In the genomic region with DNA sequence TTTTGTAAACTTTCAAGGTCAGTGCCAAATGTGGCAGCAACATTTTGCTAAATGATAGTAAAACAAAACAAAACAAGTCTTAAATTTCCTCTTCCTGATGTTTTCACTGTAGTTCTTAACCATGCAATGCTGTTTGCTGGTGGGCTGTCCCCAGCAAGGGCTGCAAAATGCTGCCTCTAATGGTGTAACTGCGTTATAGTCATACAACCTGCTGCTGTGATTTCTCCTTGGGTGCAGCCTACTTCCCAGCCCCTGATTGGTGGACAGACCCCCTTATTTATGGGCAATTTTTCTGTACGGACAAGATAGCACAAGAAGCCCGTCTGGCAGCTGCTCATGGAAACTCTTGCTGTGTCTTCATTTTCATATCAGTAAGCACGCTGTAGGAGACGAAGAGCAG, we compare ENCODE assay signal across 9 cellular contexts. TPM values are rescaled to one million over a fixed set of nuclear protein-coding genes. Genes with fewer than 3 reads are reported as not detected.
DNase-seq lines count a peak whose midpoint lies in the region; TF ChIP-seq lines count a peak whose summit lies in the region.
"Had no signal": no experiment of that assay in that cellular context is flagged by ENCODE, and none has a peak within 500 bp of the region (broad histone marks: within the 10 kb centered on the region; RNA-seq: fewer than 3 reads in every experiment).

No MANE protein-coding gene starts in this region.

- H2AFZ ChIP-seq in H9 (ENCODE audit: low read length) = peak overlapping the region; percentile 98

- no peak for TF ChIP-seq EP300 in sigmoid colon (IDR thresholded peaks at IDR 0.05)

- H3K4me1 ChIP-seq in BE2C (no peaks in the 10 kb centered on the region), H9 (ENCODE audit: insufficient read depth, low read length) (no peaks in the 10 kb centered on the region), sigmoid colon (no peaks in the 10 kb centered on the region)

- no peaks in the 10 kb centered on the region for H3K9me3 ChIP-seq in BE2C
- no peaks in the 10 kb centered on the region for H3K9me3 ChIP-seq in H9 (ENCODE audit: control insufficient read depth, low read depth, low read length)
- no peaks in the 10 kb centered on the region for H3K9me3 ChIP-seq in sigmoid colon

- H4K20me1 ChIP-seq in H9 (ENCODE audit: control insufficient read depth, insufficient read depth, insufficient read length) = no peaks in the 10 kb centered on the region

- no peak overlapping the region for H3K4me3 ChIP-seq in BE2C (ENCODE audit: low read depth, low read length)
- no peak overlapping the region for H3K4me3 ChIP-seq in sigmoid colon

- no peaks in the 10 kb centered on the region for H3K36me3 Mint-ChIP-seq in H9 (ENCODE audit: insufficient read depth in 1 of 3, low read depth in 3 of 3)
- H3K36me3 Mint-ChIP-seq: IgD-negative memory B cell had no signal

- H4K8ac ChIP-seq in H9 (replicated peaks; ENCODE audit: insufficient read length, low read depth, low read length) = no peak overlapping the region

- no peak overlapping the region for H2BK5ac ChIP-seq in H9 (ENCODE audit: insufficient read length, low read length)

- WGBS in H9 (ENCODE audit: extremely low coverage, insufficient read length, low lambda C conversion rate) = no CpG with 5 or more reads among the region's 5 CpGs
- 67 to 69% methylated on average over 5 of the region's 5 CpGs for WGBS in sigmoid colon, 2 donors

- H3K27ac Mint-ChIP-seq in H9 = no peak overlapping the region

- H4K91ac ChIP-seq in H9 (ENCODE audit: insufficient read length, low read depth, low read length) = no peak overlapping the region

- H2BK15ac ChIP-seq in H9 (ENCODE audit: low read depth, low read length) = no peak overlapping the region

- no peak overlapping the region for H2AK5ac ChIP-seq in H9 (ENCODE audit: insufficient read length, low read length)

- no peaks in the 10 kb centered on the region for H3K79me1 ChIP-seq in H9 (ENCODE audit: insufficient read depth, low read depth, low read length, poor library complexity, severe bottlenecking)

- intact Hi-C loops in sigmoid colon (cut with DNase I) = no loop called here

- no peak overlapping the region for H3K9ac ChIP-seq in H9 (ENCODE audit: extremely low read depth, insufficient read length, low read length)

- H3K4me2 ChIP-seq in H9 (ENCODE audit: insufficient read depth, insufficient read length, low read length) = no peak overlapping the region

- H3K27me3 ChIP-seq in BE2C = peaks cover 10% of the 10 kb centered on the region; the same call in 1 of the 2 replicates
- no peaks in the 10 kb centered on the region for H3K27me3 ChIP-seq in H9 (ENCODE audit: insufficient read depth, low read length)
- H3K27me3 ChIP-seq in sigmoid colon = peaks cover 0 to 7% (median 0%) of the 10 kb centered on the region in 3 donors

- DNase-seq in BE2C (peak; percentile 44), H9 (peak; percentile 73), SK-N-DZ (ENCODE audit: low spot score) (peak; percentile 26), iris pigment epithelial cell (ENCODE audit: low read depth) (peak; percentile 4), sigmoid colon (no peak), T-helper 9 cell (no peak), medulla oblongata (ENCODE audit: extremely low spot score) (no peak), NCI-H187 (lab: John Stamatoyannopoulos, UW) (no peak)

- H2BK12ac ChIP-seq in H9 (ENCODE audit: insufficient read length, low read depth, low read length) = no peak overlapping the region

- no peak overlapping the region for H3K4me3 Mint-ChIP-seq in H9

- H3K56ac ChIP-seq in H9 (ENCODE audit: insufficient read length, low read depth, low read length) = no peak overlapping the region

- no peaks in the 10 kb centered on the region for H3K23me2 ChIP-seq in H9 (ENCODE audit: insufficient read length, low read depth, low read length, poor library complexity, severe bottlenecking)

- peak; percentile 56 for TF ChIP-seq CTCF in BE2C (IDR thresholded peaks at IDR 0.05; ENCODE audit: low read depth, low read length)
- peak; percentile 69 for TF ChIP-seq CTCF in H9 (conservative IDR thresholded peaks at IDR 0.05)
- peak in 1 of 4 experiments; percentile 31 for TF ChIP-seq CTCF in sigmoid colon (IDR thresholded peaks at IDR 0.05)

- H2BK120ac ChIP-seq in H9 (ENCODE audit: low read depth, low read length, poor library complexity, severe bottlenecking) = no peak overlapping the region

- no peak for TF ChIP-seq POLR2A in sigmoid colon (IDR thresholded peaks at IDR 0.05)

- H3K36me3 ChIP-seq in BE2C = no peaks in the 10 kb centered on the region
- H3K36me3 ChIP-seq in sigmoid colon = no peaks in the 10 kb centered on the region

- no peak overlapping the region for H3K14ac ChIP-seq in H9 (ENCODE audit: insufficient read depth, low read length)

- H3K23ac ChIP-seq in H9 (ENCODE audit: insufficient read length, low read depth, low read length) = no peak overlapping the region

- no peak overlapping the region for H3K4ac ChIP-seq in H9 (ENCODE audit: low read depth, low read length)

- H3T11ph ChIP-seq in H9 (ENCODE audit: low read length) = no peak overlapping the region

- H3K18ac ChIP-seq in H9 (ENCODE audit: insufficient read length, low read depth, low read length) = no peak overlapping the region

- no peak overlapping the region for H4K5ac ChIP-seq in H9 (ENCODE audit: insufficient read length, low read depth, low read length)

- no peaks in the 10 kb centered on the region for H3K79me2 ChIP-seq in H9 (ENCODE audit: insufficient read depth, low read length)

- H2BK20ac ChIP-seq in H9 (ENCODE audit: low read depth, low read length, poor library complexity, severe bottlenecking) = no peak overlapping the region

- H3K4me1 Mint-ChIP-seq in H9 = peaks cover 7 to 8% of the 10 kb centered on the region in 2 experiments

- peaks cover 30% of the 10 kb centered on the region for H3K27me3 Mint-ChIP-seq in H9 (ENCODE audit: low read depth)

- no peaks in the 10 kb centered on the region for H3K9me3 Mint-ChIP-seq in H9
- H3K9me3 Mint-ChIP-seq: IgD-negative memory B cell had no signal

- H3K27ac ChIP-seq in H9 (ENCODE audit: insufficient read length, low read depth, low read length) = no peak overlapping the region
- H3K27ac ChIP-seq in sigmoid colon = no peak overlapping the region

RNA-seq across cellular contexts. Expression of a gene that starts 26.6 kb away (rescaled TPM):
- not detected for polyA plus RNA-seq in BE2C (2012; ENCODE audit: insufficient read depth, insufficient read length, low read depth)
- total RNA-seq in H9 (2021) = 1.7 and 2.5 TPM in 2 replicates
- polyA plus RNA-seq in SK-N-DZ (2014; cell fraction: cytosol; rRNA removed) = not detected in 2 replicates
- polyA plus RNA-seq in SK-N-DZ (2014; cell fraction: nucleus; rRNA removed) = not detected in 2 replicates
- 10 to 100 TPM; 10.3 to 23.5 (median 17.5) TPM for total RNA-seq in sigmoid colon
- 10 to 100 TPM; 28.0 to 72.6 (median 59.5) TPM for polyA plus RNA-seq in sigmoid colon

Comparison
In these comparisons a context has a peak if more than half of its experiments do, and no peak if none do; other contexts are left out.
1. DNase-seq: peak in BE2C (single experiment), H9 (single experiment), SK-N-DZ (single experiment) and iris pigment epithelial cell (single experiment); none in sigmoid colon (single experiment), T-helper 9 cell (single experiment), medulla oblongata (single experiment) and NCI-H187 (0 of 2).